In genomic region chr2:70725505-70725904, GRCh38 we compare ENCODE assay signal across 31 cellular contexts. TPM values are rescaled to one million over a fixed set of nuclear protein-coding genes. Genes with fewer than 3 reads are reported as not detected.
"Had no signal": no experiment of that assay in that cellular context is flagged by ENCODE, and none has a peak within 500 bp of the region (broad histone marks: within the 10 kb centered on the region; RNA-seq: fewer than 3 reads in every experiment).

No MANE protein-coding gene starts in this region.

- H3K4me3 Mint-ChIP-seq: activated B cell treated with CpG ODN at 0.5 μM for 24 hours; activated CD8-positive, alpha-beta T cell treated with anti-CD3 and anti-CD28 coated beads for 36 hours; activated naive CD4-positive, alpha-beta T cell treated with anti-CD3 and anti-CD28 coated beads, Interleukin-2, amount 10 ng/mL, durations not matched to agents 7 days and 5 days; activated naive CD8-positive, alpha-beta T cell treated with anti-CD3 and anti-CD28 coated beads, Interleukin-2, amount 10 ng/mL, durations not matched to agents 7 days and 5 days; activated T-cell treated with anti-CD3 and anti-CD28 coated beads, Interleukin-2, amount 50 U/mL, for 24 hours; activated T-cell treated with anti-CD3 and anti-CD28 coated beads, Interleukin-2, amount 50 U/mL, for 72 hours; brain had no signal

- H3K9me3 Mint-ChIP-seq: activated B cell treated with CpG ODN at 0.5 μM for 24 hours; activated CD8-positive, alpha-beta T cell treated with anti-CD3 and anti-CD28 coated beads for 36 hours; activated naive CD4-positive, alpha-beta T cell treated with anti-CD3 and anti-CD28 coated beads, Interleukin-2, amount 10 ng/mL, durations not matched to agents 7 days and 5 days; activated naive CD4-positive, alpha-beta T cell treated with anti-CD3 and anti-CD28 coated beads, Interleukin-2, amount 50 U/mL, for 72 hours; activated naive CD8-positive, alpha-beta T cell treated with anti-CD3 and anti-CD28 coated beads, Interleukin-2, amount 10 ng/mL, durations not matched to agents 7 days and 5 days; activated T-cell treated with anti-CD3 and anti-CD28 coated beads, Interleukin-2, amount 50 U/mL, for 24 hours; activated T-cell treated with anti-CD3 and anti-CD28 coated beads, Interleukin-2, amount 50 U/mL, for 72 hours; brain had no signal

- H3K4me1 ChIP-seq: ascending aorta, esophagus squamous epithelium, gastroesophageal sphincter had no signal

- H3K4me3 ChIP-seq: ascending aorta, esophagus squamous epithelium, gastroesophageal sphincter had no signal

- H3K36me3 Mint-ChIP-seq: activated naive CD4-positive, alpha-beta T cell treated with anti-CD3 and anti-CD28 coated beads, Interleukin-2, amount 10 ng/mL, durations not matched to agents 7 days and 5 days; activated naive CD4-positive, alpha-beta T cell treated with anti-CD3 and anti-CD28 coated beads, Interleukin-2, amount 50 U/mL, for 72 hours; activated naive CD8-positive, alpha-beta T cell treated with anti-CD3 and anti-CD28 coated beads, Interleukin-2, amount 10 ng/mL, durations not matched to agents 7 days and 5 days had no signal

- H3K4me1 Mint-ChIP-seq: activated B cell treated with CpG ODN at 0.5 μM for 24 hours; activated naive CD4-positive, alpha-beta T cell treated with anti-CD3 and anti-CD28 coated beads, Interleukin-2, amount 10 ng/mL, durations not matched to agents 7 days and 5 days; activated naive CD8-positive, alpha-beta T cell treated with anti-CD3 and anti-CD28 coated beads, Interleukin-2, amount 10 ng/mL, durations not matched to agents 7 days and 5 days had no signal

- H3K27me3 Mint-ChIP-seq: activated B cell treated with CpG ODN at 0.5 μM for 24 hours; activated CD8-positive, alpha-beta T cell treated with anti-CD3 and anti-CD28 coated beads for 36 hours; activated naive CD4-positive, alpha-beta T cell treated with anti-CD3 and anti-CD28 coated beads, Interleukin-2, amount 10 ng/mL, durations not matched to agents 7 days and 5 days; activated naive CD8-positive, alpha-beta T cell treated with anti-CD3 and anti-CD28 coated beads, Interleukin-2, amount 10 ng/mL, durations not matched to agents 7 days and 5 days; activated T-cell treated with anti-CD3 and anti-CD28 coated beads, Interleukin-2, amount 50 U/mL, for 24 hours had no signal

- ATAC-seq: activated CD4-positive, CD25-positive, alpha-beta regulatory T cell treated with anti-CD3 and anti-CD28 coated beads, Interleukin-2, amount 50 U/mL, for 24 hours; activated CD8-positive, alpha-beta T cell treated with anti-CD3 and anti-CD28 coated beads for 36 hours; activated naive CD4-positive, alpha-beta T cell treated with anti-CD3 and anti-CD28 coated beads, Interleukin-2, amount 50 U/mL, for 72 hours; activated T-cell treated with anti-CD3 and anti-CD28 coated beads, Interleukin-2, amount 50 U/mL, for 72 hours; gastroesophageal sphincter had no signal

- H3K27ac Mint-ChIP-seq: activated B cell treated with CpG ODN at 0.5 μM for 24 hours; activated CD8-positive, alpha-beta T cell treated with anti-CD3 and anti-CD28 coated beads for 36 hours; activated naive CD4-positive, alpha-beta T cell treated with anti-CD3 and anti-CD28 coated beads, Interleukin-2, amount 10 ng/mL, durations not matched to agents 7 days and 5 days; activated naive CD4-positive, alpha-beta T cell treated with anti-CD3 and anti-CD28 coated beads, Interleukin-2, amount 50 U/mL, for 72 hours; activated naive CD8-positive, alpha-beta T cell treated with anti-CD3 and anti-CD28 coated beads, Interleukin-2, amount 10 ng/mL, durations not matched to agents 7 days and 5 days; activated T-cell treated with anti-CD3 and anti-CD28 coated beads, Interleukin-2, amount 50 U/mL, for 24 hours; activated T-cell treated with anti-CD3 and anti-CD28 coated beads, Interleukin-2, amount 50 U/mL, for 72 hours had no signal

- H3K9me3 ChIP-seq: ascending aorta, esophagus squamous epithelium, gastroesophageal sphincter had no signal

- H3K27me3 ChIP-seq: ascending aorta, gastroesophageal sphincter had no signal

- DNase-seq: activated B cell treated with CpG ODN at 0.5 μM for 24 hours; activated CD4-positive, alpha-beta T cell treated with anti-CD3 and anti-CD28 coated beads for 48 hours; activated CD4-positive, alpha-beta T cell treated with anti-CD3 and anti-CD28 coated beads, Interleukin-2, amount 50 U/mL, for 1 hour; activated CD4-positive, alpha-beta T cell treated with anti-CD3 and anti-CD28 coated beads, Interleukin-2, amount 50 U/mL, for 48 hours; activated CD8-positive, alpha-beta memory T cell treated with anti-CD3 and anti-CD28 coated beads for 24 hours; activated CD8-positive, alpha-beta memory T cell treated with anti-CD3 and anti-CD28 coated beads, Interleukin-2, amount 50 U/mL, for 48 hours; activated CD8-positive, alpha-beta T cell treated with anti-CD3 and anti-CD28 coated beads for 36 hours; activated gamma-delta T cell; activated naive CD4-positive, alpha-beta T cell; activated naive CD4-positive, alpha-beta T cell treated with anti-CD3 and anti-CD28 coated beads, Interleukin-2, amount 10 ng/mL, durations not matched to agents 7 days and 5 days; activated naive CD8-positive, alpha-beta T cell treated with anti-CD3 and anti-CD28 coated beads, Interleukin-2, amount 10 ng/mL, durations not matched to agents 7 days and 5 days; activated T-cell treated with anti-CD3 and anti-CD28 coated beads for 4 hours; activated T-cell treated with anti-CD3 and anti-CD28 coated beads, Interleukin-2, amount 50 U/mL, for 24 hours; activated T-cell treated with anti-CD3 and anti-CD28 coated beads, Interleukin-2, amount 50 U/mL, for 72 hours; caudate nucleus; cortex of kidney; dermis blood vessel endothelial cell; effector CD8-positive, alpha-beta T cell; esophagus squamous epithelium; foreskin melanocyte; hypothalamus; T-helper 2 cell had no signal

- H3K36me3 ChIP-seq: ascending aorta, esophagus squamous epithelium, gastroesophageal sphincter had no signal

- H3K27ac ChIP-seq: ascending aorta, epithelial cell of prostate, esophagus squamous epithelium, gastroesophageal sphincter had no signal

RNA-seq across cellular contexts. Expression of gene ADD2, which starts 42.5 kb away (rescaled TPM):
- total RNA-seq: bronchial epithelial cell, endothelial cell of umbilical vein, fibroblast of villous mesenchyme had no signal
